Comparison of ENCODE assay signal across 14 cellular contexts in the genomic region with DNA sequence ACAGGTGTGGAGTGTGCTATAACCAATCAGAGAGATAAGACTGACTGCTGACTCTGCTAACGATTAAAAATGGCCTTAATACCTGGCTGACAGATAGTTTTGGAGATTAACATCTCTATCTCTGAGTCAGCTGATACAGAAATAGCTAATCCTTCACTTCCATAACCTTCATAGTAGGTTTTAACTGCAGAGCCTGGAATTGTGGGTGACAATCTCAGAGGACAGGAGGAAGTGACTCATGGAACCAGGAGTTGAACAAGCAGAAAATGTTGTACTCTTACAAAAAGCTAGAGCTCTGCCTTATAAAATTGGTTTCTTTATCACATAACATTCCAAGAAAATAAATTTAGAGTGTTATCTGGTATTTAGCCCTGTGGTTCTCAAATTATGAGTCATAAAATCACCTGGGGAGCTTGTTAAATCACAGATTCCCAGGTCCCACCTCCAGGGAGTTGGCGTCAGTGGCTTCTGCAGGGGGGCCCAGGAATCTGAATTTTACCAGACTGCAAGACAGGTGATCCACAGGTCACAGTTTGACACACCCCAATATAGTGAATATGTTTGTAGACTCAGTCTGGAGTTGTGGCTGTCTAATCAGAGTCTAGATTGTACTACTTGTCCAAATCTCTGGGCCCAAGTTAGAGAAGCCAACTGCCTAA. TPM values are rescaled to one million over a fixed set of nuclear protein-coding genes. Genes with fewer than 3 reads are reported as not detected.
DNase-seq lines count a peak whose midpoint lies in the region; ATAC-seq, FAIRE-seq and TF ChIP-seq lines count a peak whose summit lies in the region.
"Had no signal": no experiment of that assay in that cellular context is flagged by ENCODE, and none has a peak within 500 bp of the region (broad histone marks: within the 10 kb centered on the region; RNA-seq: fewer than 3 reads in every experiment).

No MANE protein-coding gene starts in this region.

- H3K36me3 ChIP-seq in HCT116 (ENCODE audit: control insufficient read depth in 1 of 2, insufficient read depth in 2 of 2, low read length in 2 of 2) (no peaks in the 10 kb centered on the region), astrocyte (ENCODE audit: insufficient read depth, low read length) (no peaks in the 10 kb centered on the region), suprapubic skin (no peaks in the 10 kb centered on the region)
- H3K36me3 ChIP-seq: ovary, thyroid gland had no signal

- peak; percentile 29; the same call in 1 of the 2 replicates for ATAC-seq in HCT116
- ATAC-seq: CD8-positive, alpha-beta T cell had no signal

- POLR2A ChIA-PET in HCT116 (lab: Charles Lee) = no interaction called here

- RAD21 ChIA-PET in HCT116 (lab: Charles Lee; ENCODE audit: low non-redundant PET in 1 of 2, low total read pairs in 2 of 2, uncharacterized antibody in 2 of 2, unreplicated experiment in 2 of 2) = interaction anchor here in 1 of 2 experiments (0.6 kb wide), 1 partner anchor 102 kb away, joined by 3 read pairs; no protein-coding TSS in a partner anchor

- peak; percentile 45 for FAIRE-seq in astrocyte (lab: Jason Lieb, UNC)

- H2AFZ ChIP-seq in HCT116 (ENCODE audit: low read depth, low read length, poor library complexity, severe bottlenecking) = no peak overlapping the region
- no peak overlapping the region for H2AFZ ChIP-seq in astrocyte (ENCODE audit: low read depth, low read length)

- TF ChIP-seq RAD21 in HCT116 (IDR thresholded peaks at IDR 0.05; ENCODE audit: low read depth) = peak; percentile 24; the same call in 1 of the 2 replicates

- no peaks in the 10 kb centered on the region for H4K20me1 ChIP-seq in HCT116 (ENCODE audit: insufficient read depth)
- H4K20me1 ChIP-seq in astrocyte (ENCODE audit: insufficient read depth, low read length) = no peaks in the 10 kb centered on the region

- no peaks in the 10 kb centered on the region for H3K79me2 ChIP-seq in HCT116 (ENCODE audit: insufficient read depth, low read length)
- no peaks in the 10 kb centered on the region for H3K79me2 ChIP-seq in astrocyte (ENCODE audit: insufficient read depth, low read length)

- TF ChIP-seq EP300 in suprapubic skin (IDR thresholded peaks at IDR 0.05) = no peak

- no peak overlapping the region for H3K27ac Mint-ChIP-seq in astrocyte (ENCODE audit: unreplicated experiment)
- no peak overlapping the region for H3K27ac Mint-ChIP-seq in activated naive CD4-positive, alpha-beta T cell treated with anti-CD3 and anti-CD28 coated beads for 36 hours
- H3K27ac Mint-ChIP-seq: brain; CD8-positive, alpha-beta T cell had no signal

- H3K4me3 Mint-ChIP-seq in astrocyte (ENCODE audit: unreplicated experiment) = no peak overlapping the region
- no peak overlapping the region for H3K4me3 Mint-ChIP-seq in activated naive CD4-positive, alpha-beta T cell treated with anti-CD3 and anti-CD28 coated beads for 36 hours
- H3K4me3 Mint-ChIP-seq: brain; CD8-positive, alpha-beta T cell had no signal

- peak overlapping the region; percentile 64 for H3K4me2 ChIP-seq in HCT116 (ENCODE audit: low read length)
- peak overlapping the region; percentile 10 for H3K4me2 ChIP-seq in astrocyte (ENCODE audit: low read length)

- peaks cover 12% of the 10 kb centered on the region for H3K4me1 Mint-ChIP-seq in astrocyte (ENCODE audit: low read depth, unreplicated experiment)
- peaks cover 8% of the 10 kb centered on the region for H3K4me1 Mint-ChIP-seq in activated naive CD4-positive, alpha-beta T cell treated with anti-CD3 and anti-CD28 coated beads for 36 hours (ENCODE audit: low read depth)

- H3K27me3 ChIP-seq in HCT116 (ENCODE audit: insufficient read depth, low read length) (no peaks in the 10 kb centered on the region), astrocyte (ENCODE audit: insufficient read depth, low read length) (no peaks in the 10 kb centered on the region), suprapubic skin (no peaks in the 10 kb centered on the region)
- H3K27me3 ChIP-seq: ovary, thyroid gland had no signal

- TF ChIP-seq POLR2A in HCT116 (IDR thresholded peaks at IDR 0.05; ENCODE audit: borderline replicate concordance, extremely low read depth, insufficient read depth, insufficient read length) (no peak), suprapubic skin (IDR thresholded peaks at IDR 0.05) (no peak)

- peak overlapping the region; percentile 53 for H3K27ac ChIP-seq in HCT116 (ENCODE audit: low read depth, low read length)
- H3K27ac ChIP-seq in astrocyte (ENCODE audit: low read depth, low read length) = peak overlapping the region; percentile 11
- H3K27ac ChIP-seq in suprapubic skin = no peak overlapping the region
- H3K27ac ChIP-seq: ovary had no signal

- peaks cover 9% of the 10 kb centered on the region for H3K27me3 Mint-ChIP-seq in astrocyte (ENCODE audit: low read depth, unreplicated experiment)
- H3K27me3 Mint-ChIP-seq in activated naive CD4-positive, alpha-beta T cell treated with anti-CD3 and anti-CD28 coated beads for 36 hours (ENCODE audit: low read depth) = no peaks in the 10 kb centered on the region

- H3K9me3 ChIP-seq in HCT116 (ENCODE audit: control insufficient read depth in 1 of 2, insufficient read depth in 1 of 2, low read depth in 1 of 2, low read length in 2 of 2) (no peaks in the 10 kb centered on the region), astrocyte (ENCODE audit: insufficient read depth, low read depth, low read length) (no peaks in the 10 kb centered on the region), suprapubic skin (no peaks in the 10 kb centered on the region)
- H3K9me3 ChIP-seq: ovary, thyroid gland had no signal

- WGBS in suprapubic skin = 65% methylated on average over 2 of the region's 2 CpGs

- no peaks in the 10 kb centered on the region for H3K36me3 Mint-ChIP-seq in astrocyte (ENCODE audit: low read depth, unreplicated experiment)
- no peaks in the 10 kb centered on the region for H3K36me3 Mint-ChIP-seq in activated naive CD4-positive, alpha-beta T cell treated with anti-CD3 and anti-CD28 coated beads for 36 hours (ENCODE audit: low read depth)
- H3K36me3 Mint-ChIP-seq: CD8-positive, alpha-beta T cell had no signal

- CTCF ChIA-PET in HCT116 (lab: Charles Lee) = interaction anchor here (1.0 to 1.8 kb wide), 5 partner anchors 74 to 112 kb away, joined by 3 to 9 read pairs (median 3); a partner anchor contains a TSS
- CTCF ChIA-PET in activated naive CD4-positive, alpha-beta T cell treated with anti-CD3 and anti-CD28 coated beads for 36 hours (lab: Charles Lee) = interaction anchor here (0.6 kb wide), 1 partner anchor 1060 kb away, joined by 3 read pairs; no protein-coding TSS in a partner anchor

- H3K9me2 ChIP-seq in HCT116 (ENCODE audit: insufficient read depth) = no peaks in the 10 kb centered on the region

- H3K4me3 ChIP-seq in HCT116 (replicated peaks in 1 of 2; ENCODE audit: low read depth in 1 of 2, low read length in 2 of 2) (peak overlapping the region in 1 of 2 experiments; percentile 15; a peak in 1 of 4 replicates), astrocyte (ENCODE audit: insufficient read depth, low read depth, low read length) (no peak overlapping the region), suprapubic skin (no peak overlapping the region)
- H3K4me3 ChIP-seq: ovary, thyroid gland had no signal

- no peak overlapping the region; the same call in 1 of the 2 replicates for H3K9ac ChIP-seq in HCT116 (ENCODE audit: low read length)
- no peak overlapping the region for H3K9ac ChIP-seq in astrocyte (ENCODE audit: low read length)

- intact Hi-C loops in HCT116 (cut with micrococcal nuclease) = loop anchor here (5.0 kb wide), 1 partner anchor 495 kb away; no protein-coding TSS in a partner anchor
- intact Hi-C loops in activated naive CD4-positive, alpha-beta T cell treated with anti-CD3 and anti-CD28 coated beads for 36 hours (cut with micrococcal nuclease) = loop anchor here (5.0 kb wide), 1 partner anchor 40 kb away; no protein-coding TSS in a partner anchor

- BruUV-seq in HCT116 (replicated peaks; lab: Mats Ljungman, UMichigan) = no TSS peak

- no peaks in the 10 kb centered on the region for H3K9me3 Mint-ChIP-seq in astrocyte (ENCODE audit: unreplicated experiment)
- no peaks in the 10 kb centered on the region for H3K9me3 Mint-ChIP-seq in activated naive CD4-positive, alpha-beta T cell treated with anti-CD3 and anti-CD28 coated beads for 36 hours
- H3K9me3 Mint-ChIP-seq: brain; CD8-positive, alpha-beta T cell had no signal

- DNase-seq in AG08396 (ENCODE audit: low spot score) (peak; percentile 24), HCT116 (ENCODE audit: low read depth, low spot score) (peak; percentile 57), astrocyte (ENCODE audit: low read depth) (peak; percentile 87), kidney tubule cell (ENCODE audit: low spot score) (peak; percentile 85), suprapubic skin (ENCODE audit: low spot score in 2 of 2) (no peak), NCI-H2107 treated with DMSO at 0.1 percent for 48 hours (lab: John Stamatoyannopoulos, UW; ENCODE audit: unreplicated experiment) (no peak), NCI-H1436 (lab: John Stamatoyannopoulos, UW) (no peak)
- no peak for DNase-seq in activated naive CD4-positive, alpha-beta T cell treated with anti-CD3 and anti-CD28 coated beads for 36 hours
- DNase-seq: activated T-cell treated with anti-CD3 and anti-CD28 coated beads for 4 hours; CD8-positive, alpha-beta T cell; NCI-H1417; ovary; thyroid gland had no signal

- no peak for TF ChIP-seq CTCF in HCT116 (IDR thresholded peaks at IDR 0.05 in 2 of 3, conservative IDR thresholded peaks at IDR 0.05 in 1 of 3; ENCODE audit: borderline replicate concordance in 1 of 3, insufficient read depth in 1 of 3, low read depth in 2 of 3, low read length in 2 of 3)
- TF ChIP-seq CTCF in astrocyte (IDR thresholded peaks at IDR 0.05; ENCODE audit: insufficient read depth, low read depth, low read length) = no peak
- no peak for TF ChIP-seq CTCF in suprapubic skin (IDR thresholded peaks at IDR 0.05)

- peaks cover 21 to 31% of the 10 kb centered on the region in 2 experiments for H3K4me1 ChIP-seq in HCT116 (ENCODE audit: control insufficient read depth in 1 of 2, insufficient read depth in 2 of 2, low read length in 2 of 2)
- H3K4me1 ChIP-seq in astrocyte (ENCODE audit: insufficient read depth, low read length) = peaks cover 15% of the 10 kb centered on the region
- peaks cover 17% of the 10 kb centered on the region for H3K4me1 ChIP-seq in suprapubic skin

TF ChIP-seq in HCT116, 20 proteins besides CTCF, POLR2A, EP300 and RAD21 (continues in another document):
- TF ChIP-seq EGR1 (IDR thresholded peaks at IDR 0.05; ENCODE audit: low read depth) (no peak), ELF1 (IDR thresholded peaks at IDR 0.05; ENCODE audit: borderline replicate concordance, low read depth) (peak; percentile 20; the same call in 1 of the 2 replicates), CBX3 (IDR thresholded peaks at IDR 0.05; ENCODE audit: low read depth) (peak; percentile 78)

RNA-seq across cellular contexts. Expression of a gene that starts 44.4 kb away (rescaled TPM):
- total RNA-seq in HCT116 (2021; ENCODE audit: unreplicated experiment) (4.3 TPM), astrocyte (7.6 and 8.3 TPM in 2 replicates), suprapubic skin (10 to 100 TPM in 1 of 4 donors, 1 to 10 TPM in 3; 4.8 to 11.6 (median 7.3) TPM)
- 4.4 and 5.5 TPM in 2 replicates for polyA plus RNA-seq in HCT116 (2012)
- under 1 TPM in 1 of 2 experiments, not detected in 1; 0.07 TPM for total RNA-seq in activated naive CD4-positive, alpha-beta T cell treated with anti-CD3 and anti-CD28 coated beads for 36 hours

Comparison
In these comparisons a context has a peak if more than half of its experiments do, and no peak if none do; other contexts are left out.
1. DNase-seq: peak in AG08396 (single experiment), HCT116 (single experiment), astrocyte (single experiment) and kidney tubule cell (single experiment); none in suprapubic skin (0 of 2), activated naive CD4-positive, alpha-beta T cell treated with anti-CD3 and anti-CD28 coated beads for 36 hours (single experiment), NCI-H2107 treated with DMSO at 0.1 percent for 48 hours (single experiment) and NCI-H1436 (single experiment).